Comparison of ENCODE assay signal across 29 cellular contexts in genomic region chr6:2141644-2142290, GRCh38.
DNase-seq lines count a peak whose midpoint lies in the region; ATAC-seq and TF ChIP-seq lines count a peak whose summit lies in the region.
"Had no signal": no experiment of that assay in that cellular context is flagged by ENCODE, and none has a peak within 500 bp of the region (broad histone marks: within the 10 kb centered on the region; RNA-seq: fewer than 3 reads in every experiment).

No MANE protein-coding gene starts in this region.

- H3K9ac ChIP-seq in neural cell (ENCODE audit: low read length): no peak overlapping the region

- ATAC-seq in GM23338 (peak; percentile 50), body of pancreas (peak; percentile 42)
- no peak for ATAC-seq in activated naive CD8-positive, alpha-beta T cell treated with anti-CD3 and anti-CD28 coated beads, Interleukin-2, amount 50 U/mL, for 24 hours
- ATAC-seq in activated T-cell treated with anti-CD3 and anti-CD28 coated beads, Interleukin-2, amount 50 U/mL, for 4 hours: no peak
- ATAC-seq: activated naive CD4-positive, alpha-beta T cell treated with anti-CD3 and anti-CD28 coated beads, Interleukin-2, amount 50 U/mL, for 72 hours; stimulated activated memory B cell treated with anti-CD40 and anti-IgM and Interleukin-4, amounts not matched to agents 10 μg/mL and 1 μg/mL and 100 μg/mL, for 72 hours had no signal

- intact Hi-C loops in body of pancreas (cut with DNase I): no loop called here

- TF ChIP-seq CTCF in GM23338 (conservative IDR thresholded peaks at IDR 0.05; ENCODE audit: low read depth in 2 of 2) (no peak), body of pancreas (IDR thresholded peaks at IDR 0.05) (no peak), neural cell (IDR thresholded peaks at IDR 0.05; ENCODE audit: poor library complexity, severe bottlenecking) (no peak), HFFc6 (IDR thresholded peaks at IDR 0.05) (no peak)

- TF ChIP-seq POLR2A in body of pancreas (IDR thresholded peaks at IDR 0.05): no peak

- no peak overlapping the region for H3K27ac Mint-ChIP-seq in GM23338
- no peak overlapping the region for H3K27ac Mint-ChIP-seq in activated naive CD8-positive, alpha-beta T cell treated with anti-CD3 and anti-CD28 coated beads, Interleukin-2, amount 50 U/mL, for 24 hours
- H3K27ac Mint-ChIP-seq in HFFc6: no peak overlapping the region
- H3K27ac Mint-ChIP-seq: activated naive CD4-positive, alpha-beta T cell treated with anti-CD3 and anti-CD28 coated beads, Interleukin-2, amount 50 U/mL, for 72 hours; activated T-helper 2 cell treated with anti-CD3 and anti-CD28 coated beads, Interferon-gamma antibody, Interleukin-2, Interleukin-4, amounts not matched to agents 10 μg/mL and 5 μg/mL and 100 μg/mL, durations not matched to agents 14 hours and 24 hours and 36 hours; stimulated activated memory B cell treated with anti-CD40 and anti-IgM and Interleukin-4, amounts not matched to agents 10 μg/mL and 1 μg/mL and 100 μg/mL, for 72 hours; T-helper 1 cell treated with Interleukin-12 subunit alpha and Interleukin-12 subunit beta and Interleukin-4 antibody, amounts not matched to agents 30 μg/mL and 1 μg/mL, for 36 hours had no signal

- WGBS in body of pancreas, 2 donors: 60 to 83% methylated on average over 16 of the region's 16 CpGs

- H4K20me1 ChIP-seq in GM23338 (replicated peaks; ENCODE audit: insufficient read depth) (no peaks in the 10 kb centered on the region), neural cell (ENCODE audit: insufficient read depth) (no peaks in the 10 kb centered on the region)

- H3K36me3 ChIP-seq in GM23338 (ENCODE audit: insufficient read depth) (no peaks in the 10 kb centered on the region), body of pancreas (replicated peaks in 1 of 2; ENCODE audit: insufficient read depth in 1 of 2, low read depth in 2 of 2) (no peaks in the 10 kb centered on the region), neural cell (ENCODE audit: insufficient read depth, low read length) (no peaks in the 10 kb centered on the region)
- H3K36me3 ChIP-seq: ascending aorta, ovary, thoracic aorta had no signal

- H3K4me2 ChIP-seq in GM23338 (peak overlapping the region; percentile 8), neural cell (ENCODE audit: low read length) (no peak overlapping the region)

- no peaks in the 10 kb centered on the region for H3K9me3 ChIP-seq in body of pancreas
- no peaks in the 10 kb centered on the region for H3K9me3 ChIP-seq in neural cell (ENCODE audit: low read length)
- H3K9me3 ChIP-seq: ascending aorta, ovary, thoracic aorta had no signal

- TF ChIP-seq EP300 in neural cell (conservative IDR thresholded peaks at IDR 0.05; ENCODE audit: poor library complexity, severe bottlenecking): no peak

- H3F3A ChIP-seq in GM23338 (replicated peaks; ENCODE audit: low read depth) (no peaks in the 10 kb centered on the region), neural cell (ENCODE audit: insufficient read depth, low read length, poor library complexity, severe bottlenecking) (no peaks in the 10 kb centered on the region)

- H3K36me3 Mint-ChIP-seq in GM23338 (ENCODE audit: low read depth): no peaks in the 10 kb centered on the region
- H3K36me3 Mint-ChIP-seq in activated naive CD8-positive, alpha-beta T cell treated with anti-CD3 and anti-CD28 coated beads, Interleukin-2, amount 50 U/mL, for 24 hours (ENCODE audit: low read depth): peaks cover 3% of the 10 kb centered on the region
- peaks cover 11% of the 10 kb centered on the region for H3K36me3 Mint-ChIP-seq in activated T-cell treated with anti-CD3 and anti-CD28 coated beads, Interleukin-2, amount 50 U/mL, for 4 hours (ENCODE audit: insufficient read depth)
- no peaks in the 10 kb centered on the region for H3K36me3 Mint-ChIP-seq in HFFc6 (ENCODE audit: low read depth)
- H3K36me3 Mint-ChIP-seq: activated naive CD4-positive, alpha-beta T cell treated with anti-CD3 and anti-CD28 coated beads, Interleukin-2, amount 50 U/mL, for 72 hours had no signal

- H3K4me3 ChIP-seq in GM23338 (no peak overlapping the region), body of pancreas (no peak overlapping the region), neural cell (ENCODE audit: low read length) (no peak overlapping the region)
- H3K4me3 ChIP-seq: ascending aorta, dorsolateral prefrontal cortex, ovary, thoracic aorta had no signal

- H2AFZ ChIP-seq in GM23338: no peak overlapping the region
- H2AFZ ChIP-seq in neural cell (ENCODE audit: low read depth, low read length): no peak overlapping the region

- H3K4me1 ChIP-seq in GM23338 (ENCODE audit: insufficient read depth) (peaks cover 28% of the 10 kb centered on the region), body of pancreas (no peaks in the 10 kb centered on the region)
- H3K4me1 ChIP-seq: ascending aorta had no signal

- no peaks in the 10 kb centered on the region for H3K9me3 Mint-ChIP-seq in GM23338
- no peaks in the 10 kb centered on the region for H3K9me3 Mint-ChIP-seq in activated naive CD8-positive, alpha-beta T cell treated with anti-CD3 and anti-CD28 coated beads, Interleukin-2, amount 50 U/mL, for 24 hours
- no peaks in the 10 kb centered on the region for H3K9me3 Mint-ChIP-seq in activated T-cell treated with anti-CD3 and anti-CD28 coated beads, Interleukin-2, amount 50 U/mL, for 4 hours
- H3K9me3 Mint-ChIP-seq in HFFc6: no peaks in the 10 kb centered on the region
- H3K9me3 Mint-ChIP-seq: activated naive CD4-positive, alpha-beta T cell treated with anti-CD3 and anti-CD28 coated beads, Interleukin-2, amount 50 U/mL, for 72 hours; activated T-helper 2 cell treated with anti-CD3 and anti-CD28 coated beads, Interferon-gamma antibody, Interleukin-2, Interleukin-4, amounts not matched to agents 10 μg/mL and 5 μg/mL and 100 μg/mL, durations not matched to agents 14 hours and 24 hours and 36 hours; stimulated activated memory B cell treated with anti-CD40 and anti-IgM and Interleukin-4, amounts not matched to agents 10 μg/mL and 1 μg/mL and 100 μg/mL, for 72 hours; T-helper 1 cell treated with Interleukin-12 subunit alpha and Interleukin-12 subunit beta and Interleukin-4 antibody, amounts not matched to agents 30 μg/mL and 1 μg/mL, for 36 hours had no signal

- TF ChIP-seq RAD21 in neural cell (conservative IDR thresholded peaks at IDR 0.05): no peak

- H3K79me2 ChIP-seq in GM23338 (replicated peaks; ENCODE audit: insufficient read depth): peaks cover 24% of the 10 kb centered on the region; the same call in 1 of the 2 replicates
- H3K79me2 ChIP-seq in neural cell (replicated peaks; ENCODE audit: insufficient read depth, low read length): no peaks in the 10 kb centered on the region

- H3K4me3 Mint-ChIP-seq in GM23338: no peak overlapping the region
- H3K4me3 Mint-ChIP-seq in activated naive CD8-positive, alpha-beta T cell treated with anti-CD3 and anti-CD28 coated beads, Interleukin-2, amount 50 U/mL, for 24 hours: no peak overlapping the region
- no peak overlapping the region for H3K4me3 Mint-ChIP-seq in activated T-cell treated with anti-CD3 and anti-CD28 coated beads, Interleukin-2, amount 50 U/mL, for 4 hours
- H3K4me3 Mint-ChIP-seq in HFFc6: no peak overlapping the region
- H3K4me3 Mint-ChIP-seq: naive B cell; stimulated activated memory B cell treated with anti-CD40 and anti-IgM and Interleukin-4, amounts not matched to agents 10 μg/mL and 1 μg/mL and 100 μg/mL, for 72 hours; T-helper 1 cell treated with Interleukin-12 subunit alpha and Interleukin-12 subunit beta and Interleukin-4 antibody, amounts not matched to agents 30 μg/mL and 1 μg/mL, for 36 hours had no signal

- H3K9me2 ChIP-seq in GM23338 (ENCODE audit: insufficient read depth) (peaks cover 14% of the 10 kb centered on the region), neural cell (ENCODE audit: insufficient read depth, low read length) (no peaks in the 10 kb centered on the region)

- H3K4me1 Mint-ChIP-seq in GM23338 (peaks cover 30% of the 10 kb centered on the region), HFFc6 (ENCODE audit: low read depth) (no peaks in the 10 kb centered on the region)
- H3K4me1 Mint-ChIP-seq in activated naive CD8-positive, alpha-beta T cell treated with anti-CD3 and anti-CD28 coated beads, Interleukin-2, amount 50 U/mL, for 24 hours: peaks cover 24% of the 10 kb centered on the region
- peaks cover 3% of the 10 kb centered on the region for H3K4me1 Mint-ChIP-seq in activated T-cell treated with anti-CD3 and anti-CD28 coated beads, Interleukin-2, amount 50 U/mL, for 4 hours (ENCODE audit: low read depth)

- H3K27me3 Mint-ChIP-seq in GM23338 (ENCODE audit: insufficient read depth, low read depth, poor library complexity): no peaks in the 10 kb centered on the region
- H3K27me3 Mint-ChIP-seq in activated naive CD8-positive, alpha-beta T cell treated with anti-CD3 and anti-CD28 coated beads, Interleukin-2, amount 50 U/mL, for 24 hours: no peaks in the 10 kb centered on the region
- H3K27me3 Mint-ChIP-seq in activated T-cell treated with anti-CD3 and anti-CD28 coated beads, Interleukin-2, amount 50 U/mL, for 4 hours (ENCODE audit: low read depth): no peaks in the 10 kb centered on the region
- H3K27me3 Mint-ChIP-seq in HFFc6 (ENCODE audit: insufficient read depth): no peaks in the 10 kb centered on the region
- H3K27me3 Mint-ChIP-seq: naive B cell; stimulated activated memory B cell treated with anti-CD40 and anti-IgM and Interleukin-4, amounts not matched to agents 10 μg/mL and 1 μg/mL and 100 μg/mL, for 72 hours had no signal

- H3K27ac ChIP-seq in GM23338 (ENCODE audit: low read depth) (peak overlapping the region; percentile 43), body of pancreas (no peak overlapping the region), neural cell (ENCODE audit: low read length) (peak overlapping the region; percentile 71)
- H3K27ac ChIP-seq: ascending aorta, dorsolateral prefrontal cortex, ovary, thoracic aorta had no signal

- peak; percentile 6 for DNase-seq in GM23338 (ENCODE audit: low spot score)
- DNase-seq in NOMO-1 (lab: John Stamatoyannopoulos, UW; ENCODE audit: unreplicated experiment in 2 of 2): peak; percentile 5 to 34
- DNase-seq in body of pancreas: no peak
- no peak for DNase-seq in ureter (ENCODE audit: low spot score)
- no peak for DNase-seq in activated naive CD8-positive, alpha-beta T cell treated with anti-CD3 and anti-CD28 coated beads, Interleukin-2, amount 50 U/mL, for 24 hours
- no peak for DNase-seq in activated T-cell treated with anti-CD3 and anti-CD28 coated beads, Interleukin-2, amount 50 U/mL, for 4 hours
- DNase-seq in HFFc6: no peak
- DNase-seq: C1 segment of cervical spinal cord; Calu3; central memory CD4-positive, alpha-beta T cell; dorsolateral prefrontal cortex; HCEC 1CT; MM.1S; naive B cell; NCI-H1694; NCI-H2171; NCI-H524; NK-92 treated with Interleukin-12 subunit alpha and Interleukin-12 subunit beta, amount 100 ng/mL, for 24 hours; ovary; retina; RPMI8226; stimulated activated CD4-positive, alpha-beta T cell treated with anti-CD3 and anti-CD28 coated beads, Interleukin-4, amount 100 ng/mL, for 1 hour had no signal

- H3K27me3 ChIP-seq in GM23338 (ENCODE audit: insufficient read depth): no peaks in the 10 kb centered on the region
- H3K27me3 ChIP-seq in body of pancreas: no peaks in the 10 kb centered on the region
- no peaks in the 10 kb centered on the region for H3K27me3 ChIP-seq in neural cell (ENCODE audit: insufficient read depth, low read depth, low read length)
- H3K27me3 ChIP-seq: ascending aorta, dorsolateral prefrontal cortex, ovary had no signal

TF ChIP-seq in GM23338, 12 proteins besides CTCF, POLR2A, EP300 and RAD21 (continues in another document):
- TF ChIP-seq ZNF331 (CRISPR knock-in tag; IDR thresholded peaks at IDR 0.05; ENCODE audit: low read depth): no peak

Comparison
In these comparisons a context has a peak if more than half of its experiments do, and no peak if none do; other contexts are left out.
1. ATAC-seq: peak in GM23338 (single experiment) and body of pancreas (single experiment); none in activated naive CD8-positive, alpha-beta T cell treated with anti-CD3 and anti-CD28 coated beads, Interleukin-2, amount 50 U/mL, for 24 hours (single experiment) and activated T-cell treated with anti-CD3 and anti-CD28 coated beads, Interleukin-2, amount 50 U/mL, for 4 hours (0 of 2).
2. DNase-seq: peak in GM23338 (single experiment) and NOMO-1 (2 of 2); none in body of pancreas (0 of 4), ureter (single experiment), activated naive CD8-positive, alpha-beta T cell treated with anti-CD3 and anti-CD28 coated beads, Interleukin-2, amount 50 U/mL, for 24 hours (single experiment), activated T-cell treated with anti-CD3 and anti-CD28 coated beads, Interleukin-2, amount 50 U/mL, for 4 hours (single experiment) and HFFc6 (single experiment).
3. H3K27ac ChIP-seq: peak in GM23338 (single experiment) and neural cell (single experiment); none in body of pancreas (0 of 4).